Comparison of ENCODE assay signal across 8 cellular contexts in genomic region chr17:75753193-75753513, GRCh38. TPM values are rescaled to one million over a fixed set of nuclear protein-coding genes. Genes with fewer than 3 reads are reported as not detected.
DNase-seq lines count a peak whose midpoint lies in the region; ATAC-seq, FAIRE-seq and TF ChIP-seq lines count a peak whose summit lies in the region.

No MANE protein-coding gene starts in this region.

- peak overlapping the region; percentile 73 for H3K4me2 ChIP-seq in GM12878 (ENCODE audit: control insufficient read depth, insufficient read depth)

- H3K27ac Mint-ChIP-seq in stimulated activated naive CD8-positive, alpha-beta T cell treated with anti-CD3 and anti-CD28 coated beads, Interleukin-15, Interleukin-2, amounts not matched to agents 100 ng/mL and 50 ng/mL, for 24 hours, result peak overlapping the region; percentile 63
- no peak overlapping the region for H3K27ac Mint-ChIP-seq in endodermal cell

- H3K27me3 Mint-ChIP-seq in stimulated activated naive CD8-positive, alpha-beta T cell treated with anti-CD3 and anti-CD28 coated beads, Interleukin-15, Interleukin-2, amounts not matched to agents 100 ng/mL and 50 ng/mL, for 24 hours, result no peaks in the 10 kb centered on the region
- H3K27me3 Mint-ChIP-seq in endodermal cell (ENCODE audit: insufficient read depth), result peaks cover 9% of the 10 kb centered on the region

- no peak for DNase-seq in stimulated activated naive CD8-positive, alpha-beta T cell treated with anti-CD3 and anti-CD28 coated beads, Interleukin-15, Interleukin-2, amounts not matched to agents 100 U/mL and 50 U/mL, for 24 hours
- DNase-seq in GM12878 (ENCODE audit: low read depth, low spot score) (no peak), vagina (ENCODE audit: extremely low spot score in 2 of 2) (no peak), endodermal cell (no peak), iPS-NIHi7 (ENCODE audit: extremely low spot score) (no peak)

- H3K9me3 Mint-ChIP-seq in stimulated activated naive CD8-positive, alpha-beta T cell treated with anti-CD3 and anti-CD28 coated beads, Interleukin-15, Interleukin-2, amounts not matched to agents 100 ng/mL and 50 ng/mL, for 24 hours, result no peaks in the 10 kb centered on the region
- H3K9me3 Mint-ChIP-seq in endodermal cell, result no peaks in the 10 kb centered on the region

- H3K4me3 ChIP-seq in GM12878 (peak overlapping the region; percentile 49; the same call in 1 of the 2 replicates), mononuclear cell (ENCODE audit: low read length) (peak overlapping the region; percentile 37), vagina (peak overlapping the region; percentile 39 to 51), endodermal cell (ENCODE audit: low read length) (no peak overlapping the region)

- CTCF ChIA-PET in GM12878 (lab: Yijun Ruan, JAX), result interaction anchor here (0.6 to 10.6 kb wide), 53 partner anchors 8 to 1420 kb away, joined by 3 to 164 read pairs (median 5); partner anchors contain the start of genes GALK1, ITGB4, SMIM5 and TRIM47

- intact Hi-C loops in GM12878 (cut with micrococcal nuclease; ENCODE audit: unreplicated experiment), result loop anchor here (5.0 kb wide), 1 partner anchor 326 kb away; no protein-coding TSS in a partner anchor
- intact Hi-C loops in vagina (cut with DNase I), result loop anchor here (5.0 kb wide), 2 partner anchors 81 to 121 kb away; partner anchors contain the start of gene SMIM5

- H3K9ac ChIP-seq in GM12878 (ENCODE audit: control insufficient read depth, insufficient read depth, low read length) (peak overlapping the region; percentile 15; the same call in 1 of the 2 replicates), endodermal cell (ENCODE audit: extremely low read depth, low read length, poor library complexity, severe bottlenecking) (no peak overlapping the region)

- ATAC-seq in stimulated activated naive CD8-positive, alpha-beta T cell treated with anti-CD3 and anti-CD28 coated beads, Interleukin-15, Interleukin-2, amounts not matched to agents 100 U/mL and 50 U/mL, for 24 hours, result no peak
- ATAC-seq in GM12878 (no peak), GM18511 (IDR thresholded peaks at IDR 0.05; ENCODE audit: unreplicated experiment) (no peak)

- no peak for TF ChIP-seq CTCF in GM12878 (IDR thresholded peaks at IDR 0.05 in 2 of 3, conservative IDR thresholded peaks at IDR 0.05 in 1 of 3; ENCODE audit: control insufficient read depth in 2 of 3, extremely low read depth in 1 of 3, insufficient read depth in 1 of 3, low read depth in 3 of 3, low read length in 3 of 3)
- no peak for TF ChIP-seq CTCF in vagina (IDR thresholded peaks at IDR 0.05)
- TF ChIP-seq CTCF in endodermal cell (conservative IDR thresholded peaks at IDR 0.05), result no peak

- H2AFZ ChIP-seq in GM12878 (ENCODE audit: control insufficient read depth, low read depth, low read length), result peak overlapping the region; percentile 87

- H3K4me3 Mint-ChIP-seq in stimulated activated naive CD8-positive, alpha-beta T cell treated with anti-CD3 and anti-CD28 coated beads, Interleukin-15, Interleukin-2, amounts not matched to agents 100 ng/mL and 50 ng/mL, for 24 hours, result peak overlapping the region; percentile 58
- no peak overlapping the region for H3K4me3 Mint-ChIP-seq in endodermal cell

- H3K4me1 ChIP-seq in GM12878 (ENCODE audit: control insufficient read depth, insufficient read depth, low read length) (peaks cover 10% of the 10 kb centered on the region), mononuclear cell (ENCODE audit: insufficient read depth, low read length) (peaks cover 29% of the 10 kb centered on the region), vagina (peaks cover 30% of the 10 kb centered on the region), endodermal cell (ENCODE audit: control insufficient read depth, insufficient read depth, low read length) (peaks cover 5% of the 10 kb centered on the region)

- no peaks in the 10 kb centered on the region for H3K36me3 Mint-ChIP-seq in stimulated activated naive CD8-positive, alpha-beta T cell treated with anti-CD3 and anti-CD28 coated beads, Interleukin-15, Interleukin-2, amounts not matched to agents 100 ng/mL and 50 ng/mL, for 24 hours (ENCODE audit: low read depth)
- no peaks in the 10 kb centered on the region for H3K36me3 Mint-ChIP-seq in endodermal cell (ENCODE audit: low read depth)

- FAIRE-seq in GM12878 (lab: Jason Lieb, UNC), result no peak

- SMC1A ChIA-PET in GM12878 (lab: Charles Lee; ENCODE audit: uncharacterized antibody, unreplicated experiment), result interaction anchor here (0.6 to 1.8 kb wide), 23 partner anchors 9 to 162 kb away, joined by 3 to 10 read pairs (median 4); partner anchors contain the start of genes GALK1, SMIM5, TRIM65 and UNC13D

- in situ Hi-C loops in GM12878 (cut with MboI), result no loop called here

- H3K9me3 ChIP-seq in GM12878 (replicated peaks; ENCODE audit: control insufficient read depth, insufficient read depth, low read length) (no peaks in the 10 kb centered on the region), mononuclear cell (ENCODE audit: low read depth, low read length) (no peaks in the 10 kb centered on the region), vagina (no peaks in the 10 kb centered on the region), endodermal cell (ENCODE audit: control insufficient read depth, low read length) (no peaks in the 10 kb centered on the region)

- H3K4me1 Mint-ChIP-seq in stimulated activated naive CD8-positive, alpha-beta T cell treated with anti-CD3 and anti-CD28 coated beads, Interleukin-15, Interleukin-2, amounts not matched to agents 100 ng/mL and 50 ng/mL, for 24 hours (ENCODE audit: low read depth), result peaks cover 9% of the 10 kb centered on the region
- peaks cover 5% of the 10 kb centered on the region for H3K4me1 Mint-ChIP-seq in endodermal cell

- H3K27me3 ChIP-seq in GM12878 (replicated peaks in 1 of 2; ENCODE audit: control insufficient read depth in 2 of 2, insufficient read depth in 2 of 2, low read length in 1 of 2) (no peaks in the 10 kb centered on the region), mononuclear cell (ENCODE audit: insufficient read depth, low read length) (no peaks in the 10 kb centered on the region), vagina (no peaks in the 10 kb centered on the region), endodermal cell (ENCODE audit: control insufficient read depth, insufficient read depth, low read length, poor library complexity, severe bottlenecking) (no peaks in the 10 kb centered on the region)

- H3K27ac ChIP-seq in GM12878 (ENCODE audit: control insufficient read depth, insufficient read depth) (no peak overlapping the region), vagina (no peak overlapping the region), endodermal cell (ENCODE audit: low read depth, low read length) (no peak overlapping the region)

- POLR2A ChIA-PET in GM12878 (lab: Charles Lee), result interaction anchor here (0.6 to 2.1 kb wide), 14 partner anchors 9 to 241 kb away, joined by 3 to 13 read pairs (median 4); partner anchors contain the start of genes GALK1, RECQL5 and SAP30BP

- no peak for TF ChIP-seq EP300 in GM12878 (IDR thresholded peaks at IDR 0.05; ENCODE audit: borderline replicate concordance in 1 of 2, control insufficient read depth in 1 of 2, low read depth in 2 of 2, low read length in 2 of 2)

- RAD21 ChIA-PET in GM12878 (lab: Charles Lee; ENCODE audit: unreplicated experiment), result interaction anchor here (0.8 to 2.5 kb wide), 32 partner anchors 8 to 664 kb away, joined by 3 to 32 read pairs (median 4); partner anchors contain the start of genes GALK1, SMIM5, TRIM47 and TRIM65

- no peaks in the 10 kb centered on the region; the same call in 1 of the 2 replicates for H4K20me1 ChIP-seq in GM12878 (ENCODE audit: control insufficient read depth, insufficient read depth)

- 50% methylated on average over 14 of the region's 14 CpGs for WGBS in GM12878 (ENCODE audit: insufficient coverage, insufficient replicate concordance, low lambda C conversion rate, missing lambda C conversion rate)
- 83 to 84% methylated on average over 10 to 14 of the region's 14 CpGs for WGBS in endodermal cell (ENCODE audit: insufficient coverage in 1 of 2, insufficient read length in 1 of 2), 2 experiments

- BruUV-seq in GM12878 (replicated peaks; lab: Mats Ljungman, UMichigan), result no TSS peak

- TF ChIP-seq POLR2A in GM12878 (IDR thresholded peaks at IDR 0.05; ENCODE audit: low read depth, low read length), result no peak
- no peak for TF ChIP-seq POLR2A in vagina (IDR thresholded peaks at IDR 0.05)

- no peaks in the 10 kb centered on the region for H3K79me2 ChIP-seq in GM12878 (ENCODE audit: control insufficient read depth, insufficient read depth, low read length)

- H3K36me3 ChIP-seq in GM12878 (ENCODE audit: control insufficient read depth in 2 of 2, insufficient read depth in 2 of 2, low read length in 1 of 2) (no peaks in the 10 kb centered on the region), vagina (peaks cover 0 to 10% of the 10 kb centered on the region in 2 donors), endodermal cell (ENCODE audit: control insufficient read depth, insufficient read depth, low read length) (no peaks in the 10 kb centered on the region)

- TF ChIP-seq RAD21 in GM12878 (IDR thresholded peaks at IDR 0.05; ENCODE audit: insufficient read depth, low read depth, low read length), result no peak

RNA-seq across cellular contexts. Expression of gene GALK1, which starts 11.8 kb away (rescaled TPM):
- total RNA-seq in GM12878 (2013; cell fraction: nucleolus; rRNA removed), result 12.0 and 15.1 TPM in 2 replicates
- 32.6 and 43.2 TPM in 2 replicates for total RNA-seq in GM12878 (2014; rRNA removed)
- total RNA-seq in GM12878 (2014; rRNA removed; fragmentation: Illumina TruSeq; extraction: Trizol), result 8.7 and 9.2 TPM in 2 replicates
- 38.5 and 41.1 TPM in 2 replicates for total RNA-seq in GM12878 (2021)
- 8.1 TPM for polyA plus RNA-seq in GM12878 (2011; ENCODE audit: low read depth)
- polyA plus RNA-seq in GM12878 (2011; rRNA removed), result 4.0 and 8.4 TPM in 2 replicates
- polyA plus RNA-seq in GM12878 (2011; cell fraction: cytosol; rRNA removed), result 15.1 and 25.3 TPM in 2 replicates
- 30.2 and 35.7 TPM in 2 replicates for polyA plus RNA-seq in GM12878 (2011; cell fraction: nucleus; rRNA removed)
- polyA plus RNA-seq in GM12878 (2012), result 18.6 and 22.4 TPM in 2 replicates
- polyA plus RNA-seq in GM12878 (2014; fragmentation: Illumina TruSeq; extraction: Trizol), result 0.25 and 3.6 TPM in 2 replicates
- polyA plus RNA-seq in GM12878 (2014; fragmentation: Nextera tagmentation; extraction: Ambion mirVana), result 1 to 10 TPM in 1 of 2 experiments, under 1 TPM in 1; 0.21 to 5.9 TPM
- 34.2 and 40.8 TPM in 2 replicates for polyA plus RNA-seq in GM12878 (2014; rRNA removed)
- polyA plus RNA-seq in GM12878 (2016; fragmentation: Nextera tagmentation; extraction: Ambion mirVana), result 10 to 100 TPM; 38.1 to 43.8 TPM
- polyA minus RNA-seq in GM12878 (2011; rRNA and poly(A)+ RNA removed), result 5.0 and 16.4 TPM in 2 replicates
- 9.8 and 15.2 TPM in 2 replicates for polyA minus RNA-seq in GM12878 (2011; cell fraction: cytosol; rRNA and poly(A)+ RNA removed)
- 9.7 TPM in 2 replicates for polyA minus RNA-seq in GM12878 (2011; cell fraction: nucleus; rRNA and poly(A)+ RNA removed)
- total RNA-seq in mononuclear cell, result 8.8 TPM
- 18.4 TPM for total RNA-seq in vagina
- total RNA-seq in endodermal cell, result 10 to 100 TPM; 26.7 to 33.2 TPM
- polyA plus RNA-seq in endodermal cell (2013, experiment 1 of 2), result 25.1 TPM
- 22.8 TPM for polyA plus RNA-seq in endodermal cell (2013, experiment 2 of 2)

RNA-seq across cellular contexts. Expression of gene UNK, which starts 31.5 kb away (rescaled TPM):
- total RNA-seq in GM12878 (2013; cell fraction: nucleolus; rRNA removed), result 197 and 212 TPM in 2 replicates
- total RNA-seq in GM12878 (2014; rRNA removed), result 26.7 and 32.6 TPM in 2 replicates
- total RNA-seq in GM12878 (2014; rRNA removed; fragmentation: Illumina TruSeq; extraction: Trizol), result 23.8 and 25.9 TPM in 2 replicates
- total RNA-seq in GM12878 (2021), result 32.2 and 34.5 TPM in 2 replicates
- polyA plus RNA-seq in GM12878 (2011; ENCODE audit: low read depth), result 6.2 TPM
- polyA plus RNA-seq in GM12878 (2011; rRNA removed), result 30.8 and 33.2 TPM in 2 replicates
- polyA plus RNA-seq in GM12878 (2011; cell fraction: cytosol; rRNA removed), result 17.2 and 20.1 TPM in 2 replicates
- 36.8 and 48.3 TPM in 2 replicates for polyA plus RNA-seq in GM12878 (2011; cell fraction: nucleus; rRNA removed)
- 18.8 and 20.3 TPM in 2 replicates for polyA plus RNA-seq in GM12878 (2012)
- polyA plus RNA-seq in GM12878 (2014; fragmentation: Illumina TruSeq; extraction: Trizol), result 25.2 and 26.9 TPM in 2 replicates
- 10 to 100 TPM in 1 of 2 experiments, 1 to 10 TPM in 1; 8.9 to 11.9 TPM for polyA plus RNA-seq in GM12878 (2014; fragmentation: Nextera tagmentation; extraction: Ambion mirVana)
- polyA plus RNA-seq in GM12878 (2014; rRNA removed), result 29.7 and 31.1 TPM in 2 replicates
- 10 to 100 TPM; 27.6 to 27.8 TPM for polyA plus RNA-seq in GM12878 (2016; fragmentation: Nextera tagmentation; extraction: Ambion mirVana)
- 48.5 and 52.4 TPM in 2 replicates for polyA minus RNA-seq in GM12878 (2011; rRNA and poly(A)+ RNA removed)
- 11.5 and 12.8 TPM in 2 replicates for polyA minus RNA-seq in GM12878 (2011; cell fraction: cytosol; rRNA and poly(A)+ RNA removed)
- polyA minus RNA-seq in GM12878 (2011; cell fraction: nucleus; rRNA and poly(A)+ RNA removed), result 41.1 and 51.5 TPM in 2 replicates
- 32.8 TPM for total RNA-seq in mononuclear cell
- total RNA-seq in vagina, result 35.1 TPM
- 10 to 100 TPM; 38.0 to 39.0 TPM for total RNA-seq in endodermal cell
- polyA plus RNA-seq in endodermal cell (2013, experiment 1 of 2), result 40.1 TPM
- polyA plus RNA-seq in endodermal cell (2013, experiment 2 of 2), result 37.5 TPM

RNA-seq across cellular contexts. Expression of gene ITGB4, which starts 31.9 kb away (rescaled TPM):
- total RNA-seq in GM12878 (2013; cell fraction: nucleolus; rRNA removed), result 0.46 and 0.61 TPM in 2 replicates
- total RNA-seq in GM12878 (2014; rRNA removed), result 0.05 and 0.06 TPM in 2 replicates
- 0.18 and 0.28 TPM in 2 replicates for total RNA-seq in GM12878 (2014; rRNA removed; fragmentation: Illumina TruSeq; extraction: Trizol)
- total RNA-seq in GM12878 (2021), result 1.6 and 1.9 TPM in 2 replicates
- polyA plus RNA-seq in GM12878 (2011; ENCODE audit: low read depth), result 0.33 TPM
- polyA plus RNA-seq in GM12878 (2011; rRNA removed), result 0.20 and 0.39 TPM in 2 replicates
- 0.24 and 0.27 TPM in 2 replicates for polyA plus RNA-seq in GM12878 (2011; cell fraction: cytosol; rRNA removed)
- polyA plus RNA-seq in GM12878 (2011; cell fraction: nucleus; rRNA removed), result 0.64 and 1.1 TPM in 2 replicates
- polyA plus RNA-seq in GM12878 (2012), result 1.3 TPM in 2 replicates
- polyA plus RNA-seq in GM12878 (2014; fragmentation: Illumina TruSeq; extraction: Trizol), result 0.10 TPM in 1 of 2 replicates, not detected in the other
- polyA plus RNA-seq in GM12878 (2014; fragmentation: Nextera tagmentation; extraction: Ambion mirVana), result not detected
- polyA plus RNA-seq in GM12878 (2014; rRNA removed), result 0.35 and 0.44 TPM in 2 replicates
- under 1 TPM; 0.20 to 0.45 TPM for polyA plus RNA-seq in GM12878 (2016; fragmentation: Nextera tagmentation; extraction: Ambion mirVana)
- 0.51 and 2.0 TPM in 2 replicates for polyA minus RNA-seq in GM12878 (2011; rRNA and poly(A)+ RNA removed)
- 1.9 and 2.4 TPM in 2 replicates for polyA minus RNA-seq in GM12878 (2011; cell fraction: cytosol; rRNA and poly(A)+ RNA removed)
- 1.8 and 2.7 TPM in 2 replicates for polyA minus RNA-seq in GM12878 (2011; cell fraction: nucleus; rRNA and poly(A)+ RNA removed)
- 0.10 TPM for total RNA-seq in mononuclear cell
- 169 TPM for total RNA-seq in vagina
- total RNA-seq in endodermal cell, result 1 to 10 TPM; 3.4 to 5.1 TPM
- polyA plus RNA-seq in endodermal cell (2013, experiment 1 of 2), result 0.39 TPM
- polyA plus RNA-seq in endodermal cell (2013, experiment 2 of 2), result 0.87 TPM

Comparison
In these comparisons a context has a peak if more than half of its experiments do, and no peak if none do; other contexts are left out.
1. RNA of gene ITGB4, which starts 31.9 kb away (total RNA-seq): 169 TPM in vagina (single experiment); 3.4 to 5.1 TPM in endodermal cell, 0.05 to 1.9 TPM in GM12878 and 0.10 TPM in mononuclear cell (single experiment); every median in the first group is over 10 times any median in the second.